In the genomic region with DNA sequence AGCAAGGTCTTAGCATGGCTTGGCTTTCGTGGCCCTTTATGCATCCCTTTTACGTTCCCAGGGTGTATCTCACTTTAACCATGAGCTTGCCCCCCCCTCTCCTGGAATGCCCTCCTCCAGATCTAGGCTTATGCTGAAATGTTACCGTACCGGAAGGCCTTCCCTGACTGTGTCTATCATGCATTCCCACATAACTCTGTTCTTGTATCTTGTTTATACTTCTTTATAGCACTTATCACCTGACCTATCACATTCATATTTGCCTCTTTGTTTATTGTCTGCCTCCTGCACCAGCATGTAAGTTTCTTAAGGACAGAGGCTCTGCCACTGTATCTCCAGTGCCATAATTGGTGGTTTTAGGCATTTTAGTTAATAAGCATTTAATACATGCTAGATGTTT, we compare ENCODE assay signal across 26 cellular contexts.
"Had no signal": no experiment of that assay in that cellular context is flagged by ENCODE, and none has a peak within 500 bp of the region (broad histone marks: within the 10 kb centered on the region; RNA-seq: fewer than 3 reads in every experiment).

No MANE protein-coding gene starts in this region.

- H3K4me1 ChIP-seq: foreskin keratinocyte had no signal

- H3K9me3 ChIP-seq: adrenal gland, esophagus muscularis mucosa had no signal

- H3K4me3 ChIP-seq: adrenal gland, coronary artery, dorsolateral prefrontal cortex, esophagus muscularis mucosa had no signal

- H3K36me3 ChIP-seq: adrenal gland, brain microvascular endothelial cell had no signal

- ATAC-seq: activated CD4-positive, alpha-beta T cell treated with anti-CD3 and anti-CD28 coated beads for 36 hours; activated CD8-positive, alpha-beta memory T cell treated with anti-CD3 and anti-CD28 coated beads, Interleukin-2, amount 10 ng/mL, durations not matched to agents 7 days and 5 days; activated CD8-positive, alpha-beta T cell treated with anti-CD3 and anti-CD28 coated beads, Interleukin-2, amount 10 ng/mL, durations not matched to agents 7 days and 5 days; activated naive CD8-positive, alpha-beta T cell treated with anti-CD3 and anti-CD28 coated beads, Interleukin-2, amount 50 U/mL, for 24 hours; foreskin keratinocyte had no signal

- DNase-seq: activated CD4-positive, alpha-beta memory T cell treated with anti-CD3 and anti-CD28 coated beads for 36 hours; activated CD4-positive, alpha-beta T cell treated with anti-CD3 and anti-CD28 coated beads for 36 hours; activated CD4-positive, alpha-beta T cell treated with anti-CD3 and anti-CD28 coated beads, Interleukin-2, amount 10 ng/mL, durations not matched to agents 24 days and 14 days; activated CD4-positive, CD25-positive, alpha-beta regulatory T cell; activated CD4-positive, CD25-positive, alpha-beta regulatory T cell treated with anti-CD3 and anti-CD28 coated beads, Interleukin-2, amount 50 U/mL, for 72 hours; activated CD8-positive, alpha-beta memory T cell treated with anti-CD3 and anti-CD28 coated beads, Interleukin-2, amount 10 ng/mL, durations not matched to agents 7 days and 5 days; activated CD8-positive, alpha-beta memory T cell treated with anti-CD3 and anti-CD28 coated beads, Interleukin-2, amount 50 U/mL, for 4 hours; activated CD8-positive, alpha-beta T cell treated with anti-CD3 and anti-CD28 coated beads, Interleukin-2, amount 10 ng/mL, durations not matched to agents 7 days and 5 days; activated effector memory CD4-positive, alpha-beta T cell treated with anti-CD3 and anti-CD28 coated beads, Interleukin-2, amount 50 U/mL, for 16 hours; activated naive CD4-positive, alpha-beta T cell treated with anti-CD3 and anti-CD28 coated beads for 36 hours; activated naive CD8-positive, alpha-beta T cell treated with anti-CD3 and anti-CD28 coated beads for 36 hours; activated naive CD8-positive, alpha-beta T cell treated with anti-CD3 and anti-CD28 coated beads, Interleukin-2, amount 50 U/mL, for 24 hours; activated T-cell treated with anti-CD3 and anti-CD28 coated beads, Interleukin-2, amount 50 U/mL, for 1 hour; activated T-cell treated with anti-CD3 and anti-CD28 coated beads, Interleukin-2, amount 50 U/mL, for 48 hours; adrenal gland; anterior cingulate cortex; brain microvascular endothelial cell; dorsolateral prefrontal cortex; effector memory CD4-positive, alpha-beta T cell; erythroblast; foreskin keratinocyte; head of caudate nucleus; T-helper 1 cell; T-helper 2 cell had no signal
